In genomic region chrX:71978164-71978563, GRCh38 we compare ENCODE assay signal across 19 cellular contexts.
DNase-seq lines count a peak whose midpoint lies in the region; ATAC-seq and TF ChIP-seq lines count a peak whose summit lies in the region.
"Had no signal": no experiment of that assay in that cellular context is flagged by ENCODE, and none has a peak within 500 bp of the region (broad histone marks: within the 10 kb centered on the region; RNA-seq: fewer than 3 reads in every experiment).

No MANE protein-coding gene starts in this region.

- H3K36me3 ChIP-seq in WERI-Rb-1, result no peaks in the 10 kb centered on the region
- H3K36me3 ChIP-seq: BE2C; BLaER1 treated with 17β-estradiol and CSF1 and Interleukin-3, amounts not matched to agents 10 nM and 100 nM; HAP-1 had no signal

- peak; percentile 85 for DNase-seq in G401 (ENCODE audit: low spot score)
- no peak for DNase-seq in WERI-Rb-1
- DNase-seq in cerebellar nuclear complex (lab: John Stamatoyannopoulos, UW), result peak; percentile 6 to 35
- DNase-seq in RKO (ENCODE audit: low spot score), result no peak
- DNase-seq: ACHN; AML-193; BE2C; CD4-positive, alpha-beta T cell; CD8-positive, alpha-beta memory T cell; DMS 273 treated with DMSO at 0.1 percent for 48 hours; DMS79; EL; GF-D8; GOT3; HFFc6 had no signal

- H3K27ac ChIP-seq in WERI-Rb-1, result peak overlapping the region; percentile 23; the same call in 1 of the 2 replicates
- H3K27ac ChIP-seq: BLaER1 treated with 17β-estradiol and CSF1 and Interleukin-3, amounts not matched to agents 10 nM and 100 nM had no signal

- peaks cover 3% of the 10 kb centered on the region for H3K9me3 ChIP-seq in WERI-Rb-1 (ENCODE audit: severe bottlenecking)
- H3K9me3 ChIP-seq: BE2C, HAP-1 had no signal

- H3K4me3 ChIP-seq in WERI-Rb-1 (ENCODE audit: low read depth, low read length), result no peak overlapping the region
- H3K4me3 ChIP-seq: BLaER1 treated with 17β-estradiol and CSF1 and Interleukin-3, amounts not matched to agents 10 nM and 100 nM; HAP-1 had no signal

- ATAC-seq in HG02571 (IDR thresholded peaks at IDR 0.05; ENCODE audit: unreplicated experiment) (no peak), GM21390 (IDR thresholded peaks at IDR 0.05; ENCODE audit: unreplicated experiment) (no peak)

- no peaks in the 10 kb centered on the region for H3K27me3 ChIP-seq in WERI-Rb-1 (ENCODE audit: insufficient read depth, low read depth, severe bottlenecking)
- H3K27me3 ChIP-seq: BE2C had no signal

- no peak for TF ChIP-seq CTCF in WERI-Rb-1 (IDR thresholded peaks at IDR 0.05; ENCODE audit: low read depth, low read length)

- in situ Hi-C loops in G401 (cut with HindIII; ENCODE audit: low sequenced_read_pairs), result no loop called here

Comparison
In these comparisons a context has a peak if more than half of its experiments do, and no peak if none do; other contexts are left out.
1. DNase-seq: peak in G401 (single experiment) and cerebellar nuclear complex (2 of 2); none in WERI-Rb-1 (single experiment) and RKO (single experiment).